21 cellular contexts compared by ENCODE assay signal in the genomic region with DNA sequence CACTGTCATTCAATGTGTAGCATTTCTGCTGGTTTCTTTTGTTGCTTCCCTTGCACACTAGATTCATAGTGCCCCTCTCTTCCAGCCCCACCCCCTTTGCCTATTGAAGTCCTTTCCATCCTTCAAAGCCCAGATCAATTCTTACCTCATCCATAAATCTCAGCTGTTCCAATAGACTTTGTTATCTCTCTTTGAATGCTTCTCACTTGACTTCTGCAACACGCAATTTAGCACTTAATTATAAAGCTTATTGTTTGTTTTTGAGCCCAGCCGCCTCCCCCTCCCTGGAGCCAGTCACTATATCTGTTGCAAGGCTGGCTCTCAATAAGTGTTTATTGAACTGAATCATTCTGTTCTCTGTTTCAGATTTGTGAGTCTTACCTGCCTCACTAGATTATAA.
DNase-seq lines count a peak whose midpoint lies in the region; TF ChIP-seq lines count a peak whose summit lies in the region.
"Had no signal": no experiment of that assay in that cellular context is flagged by ENCODE, and none has a peak within 500 bp of the region (broad histone marks: within the 10 kb centered on the region; RNA-seq: fewer than 3 reads in every experiment).

No MANE protein-coding gene starts in this region.

- no peaks in the 10 kb centered on the region for H3K9me3 ChIP-seq in ascending aorta
- H3K9me3 ChIP-seq: Caco-2, colonic mucosa, heart right ventricle, psoas muscle had no signal

- TF ChIP-seq CTCF in neural crest cell (conservative IDR thresholded peaks at IDR 0.05) (no peak), ascending aorta (IDR thresholded peaks at IDR 0.05) (no peak)

- H3K9me3 Mint-ChIP-seq in neural crest cell: peaks cover 6% of the 10 kb centered on the region
- H3K9me3 Mint-ChIP-seq: activated naive CD4-positive, alpha-beta T cell treated with anti-CD3 and anti-CD28 coated beads, Interleukin-2, amount 50 U/mL, for 72 hours; naive B cell; T-cell had no signal

- peaks cover 3% of the 10 kb centered on the region for H3K36me3 Mint-ChIP-seq in neural crest cell (ENCODE audit: low read depth)
- H3K36me3 Mint-ChIP-seq: activated naive CD4-positive, alpha-beta T cell treated with anti-CD3 and anti-CD28 coated beads, Interleukin-2, amount 50 U/mL, for 72 hours; naive B cell; T-cell had no signal

- intact Hi-C loops in ascending aorta (cut with DNase I): no loop called here

- H3K27me3 ChIP-seq in ascending aorta: no peaks in the 10 kb centered on the region
- H3K27me3 ChIP-seq: colonic mucosa, heart right ventricle had no signal

- no peaks in the 10 kb centered on the region for H3K27me3 Mint-ChIP-seq in neural crest cell (ENCODE audit: low read depth)
- H3K27me3 Mint-ChIP-seq: naive B cell, T-cell had no signal

- peak; percentile 79 for DNase-seq in NCI-H1092 (lab: John Stamatoyannopoulos, UW)
- DNase-seq in NCI-H2081 treated with DMSO at 0.1 percent for 48 hours (lab: John Stamatoyannopoulos, UW): peak; percentile 85
- DNase-seq in SHP77 (lab: John Stamatoyannopoulos, UW): peak; percentile 79 to 83
- DNase-seq in neural crest cell (ENCODE audit: low read depth, low spot score): no peak
- no peak for DNase-seq in SK-N-DZ (ENCODE audit: low spot score)
- DNase-seq in ascending aorta (ENCODE audit: low spot score in 2 of 2): no peak
- DNase-seq in GM19238 (ENCODE audit: insufficient read length, low spot score): no peak
- DNase-seq: activated CD4-positive, alpha-beta T cell treated with anti-CD3 and anti-CD28 coated beads, Interleukin-2, amount 50 U/mL, for 48 hours; activated T-cell treated with anti-CD3 and anti-CD28 coated beads for 4 hours; Caco-2; colonic mucosa; H7; heart right ventricle; naive B cell; NCI-H1694; psoas muscle; small intestine; stimulated activated CD4-positive, alpha-beta T cell treated with anti-CD3 and anti-CD28 coated beads, Interleukin-4, amount 100 ng/mL, for 1 hour; T-cell had no signal

- H3K4me1 Mint-ChIP-seq in neural crest cell: peaks cover 39% of the 10 kb centered on the region

- peak overlapping the region; percentile 11 for H3K4me3 Mint-ChIP-seq in neural crest cell
- H3K4me3 Mint-ChIP-seq: naive B cell, T-cell had no signal

- H3K36me3 ChIP-seq in ascending aorta: no peaks in the 10 kb centered on the region
- H3K36me3 ChIP-seq: colonic mucosa, heart right ventricle had no signal

- no peak overlapping the region for H3K27ac ChIP-seq in ascending aorta
- H3K27ac ChIP-seq: colonic mucosa, heart right ventricle, HL-60 had no signal

- H3K4me1 ChIP-seq in ascending aorta: peaks cover 0 to 2% of the 10 kb centered on the region in 2 donors
- H3K4me1 ChIP-seq: Caco-2, colonic mucosa had no signal

- no peak overlapping the region for H3K4me3 ChIP-seq in ascending aorta
- H3K4me3 ChIP-seq: colonic mucosa, heart right ventricle, psoas muscle had no signal

- H3K27ac Mint-ChIP-seq in neural crest cell (ENCODE audit: unreplicated experiment): no peak overlapping the region
- H3K27ac Mint-ChIP-seq: activated naive CD4-positive, alpha-beta T cell treated with anti-CD3 and anti-CD28 coated beads, Interleukin-2, amount 50 U/mL, for 72 hours had no signal

Comparison
In these comparisons a context has a peak if more than half of its experiments do, and no peak if none do; other contexts are left out.
1. DNase-seq: peak in NCI-H1092 (single experiment), NCI-H2081 treated with DMSO at 0.1 percent for 48 hours (single experiment) and SHP77 (2 of 2); none in neural crest cell (single experiment), SK-N-DZ (single experiment), ascending aorta (0 of 2) and GM19238 (single experiment).